In genomic region chr22:41576877-41577276, GRCh38 we compare ENCODE assay signal across 8 cellular contexts. TPM values are rescaled to one million over a fixed set of nuclear protein-coding genes. Genes with fewer than 3 reads are reported as not detected.
DNase-seq lines count a peak whose midpoint lies in the region; ATAC-seq, FAIRE-seq and TF ChIP-seq lines count a peak whose summit lies in the region.

No MANE protein-coding gene starts in this region.

- peaks cover 0 to 3% (median 2%) of the 10 kb centered on the region in 3 donors for H3K27me3 Mint-ChIP-seq in CD14-positive monocyte (ENCODE audit: low read depth in 3 of 3)

- ATAC-seq in HG02970 (IDR thresholded peaks at IDR 0.05; ENCODE audit: low FRiP score, unreplicated experiment), result no peak

- H3K36me3 Mint-ChIP-seq in CD14-positive monocyte, result peaks cover 40 to 62% of the 10 kb centered on the region in 2 donors

- H3K36me3 ChIP-seq in brain microvascular endothelial cell (replicated peaks), result peaks cover 28% of the 10 kb centered on the region

- no peak for DNase-seq in CD14-positive monocyte (ENCODE audit: low spot score)
- DNase-seq in GM19239 (ENCODE audit: insufficient read length, low spot score), result peak; percentile 52
- peak; percentile 52 for DNase-seq in RPMI8226
- peak; percentile 41 for DNase-seq in brain microvascular endothelial cell
- DNase-seq in left kidney (ENCODE audit: low read depth, low spot score), result peak; percentile 88
- no peak for DNase-seq in middle frontal gyrus (ENCODE audit: extremely low spot score, low spot score)
- DNase-seq in NOMO-1 treated with dmso at 0.1 percent for 144 hours (lab: John Stamatoyannopoulos, UW; ENCODE audit: unreplicated experiment), result no peak

- H3K27me3 ChIP-seq in brain microvascular endothelial cell (replicated peaks), result no peaks in the 10 kb centered on the region

- H3K27ac ChIP-seq in brain microvascular endothelial cell, result no peak overlapping the region

- no peak for FAIRE-seq in GM19239 (lab: Jason Lieb, UNC)

- H3K27ac Mint-ChIP-seq in CD14-positive monocyte, result no peak overlapping the region

- H3K4me3 ChIP-seq in brain microvascular endothelial cell (ENCODE audit: low read depth, low read length), result no peak overlapping the region

- no peak overlapping the region for H3K4me3 Mint-ChIP-seq in CD14-positive monocyte

- no peaks in the 10 kb centered on the region for H3K4me1 Mint-ChIP-seq in CD14-positive monocyte

- intact Hi-C loops in CD14-positive monocyte (cut with micrococcal nuclease), result no loop called here

- TF ChIP-seq CTCF in CD14-positive monocyte (IDR thresholded peaks at IDR 0.05) (peak; percentile 38), brain microvascular endothelial cell (IDR thresholded peaks at IDR 0.05; ENCODE audit: low read depth, low read length, missing control alignments) (peak; percentile 87)

- in situ Hi-C loops in brain microvascular endothelial cell (cut with HindIII; ENCODE audit: low pct_ligation_motif_present, low sequenced_read_pairs), result no loop called here

- H3K9me3 Mint-ChIP-seq in CD14-positive monocyte, result peaks cover 0 to 1% (median 0%) of the 10 kb centered on the region in 7 donors

RNA-seq across cellular contexts. Expression of gene PMM1, which starts 12.8 kb away (rescaled TPM):
- polyA plus RNA-seq in CD14-positive monocyte, result 10 to 100 TPM; 15.6 to 23.5 TPM

RNA-seq across cellular contexts. Expression of gene CSDC2, which starts 16.1 kb away (rescaled TPM):
- polyA plus RNA-seq in CD14-positive monocyte, result not detected

RNA-seq across cellular contexts. Expression of gene POLR3H, which starts 32.6 kb away (rescaled TPM):
- 10 to 100 TPM; 10.4 to 19.0 TPM for polyA plus RNA-seq in CD14-positive monocyte

RNA-seq across cellular contexts. Expression of gene DESI1, which starts 44.0 kb away (rescaled TPM):
- 10 to 100 TPM; 15.8 to 33.7 TPM for polyA plus RNA-seq in CD14-positive monocyte

RNA-seq across cellular contexts. Expression of gene XRCC6, which starts 44.2 kb away (rescaled TPM):
- 100 to 1,000 TPM; 267 to 286 TPM for polyA plus RNA-seq in CD14-positive monocyte

Comparison
In these comparisons a context has a peak if more than half of its experiments do, and no peak if none do; other contexts are left out.
1. DNase-seq: peak in GM19239 (single experiment), RPMI8226 (single experiment), brain microvascular endothelial cell (single experiment) and left kidney (single experiment); none in CD14-positive monocyte (single experiment), middle frontal gyrus (single experiment) and NOMO-1 treated with dmso at 0.1 percent for 144 hours (single experiment).